ENCODE assay signal across 8 cellular contexts in genomic region chr12:42372154-42372791, GRCh38. TPM values are rescaled to one million over a fixed set of nuclear protein-coding genes. Genes with fewer than 3 reads are reported as not detected.
DNase-seq lines count a peak whose midpoint lies in the region; ATAC-seq, FAIRE-seq and TF ChIP-seq lines count a peak whose summit lies in the region.

No MANE protein-coding gene starts in this region.

- H3K79me2 ChIP-seq in GM12878 (ENCODE audit: control insufficient read depth, insufficient read depth, low read length) = peaks cover 1% of the 10 kb centered on the region

- no peaks in the 10 kb centered on the region for H3K27me3 Mint-ChIP-seq in activated T-cell treated with anti-CD3 and anti-CD28 coated beads, Interleukin-2, amount 50 U/mL, for 4 hours (ENCODE audit: low read depth)
- no peaks in the 10 kb centered on the region for H3K27me3 Mint-ChIP-seq in immature natural killer cell (ENCODE audit: low read depth in 3 of 3)

- H3K4me1 Mint-ChIP-seq in activated T-cell treated with anti-CD3 and anti-CD28 coated beads, Interleukin-2, amount 50 U/mL, for 4 hours (ENCODE audit: low read depth) = peaks cover 10% of the 10 kb centered on the region
- peaks cover 0 to 1% of the 10 kb centered on the region in 2 donors for H3K4me1 Mint-ChIP-seq in immature natural killer cell

- H3K36me3 ChIP-seq in GM12878 (ENCODE audit: control insufficient read depth in 2 of 2, insufficient read depth in 2 of 2, low read length in 1 of 2) = peaks cover 0 to 13% of the 10 kb centered on the region in 2 experiments

- no peaks in the 10 kb centered on the region for H3K27me3 ChIP-seq in GM12878 (replicated peaks in 1 of 2; ENCODE audit: control insufficient read depth in 2 of 2, insufficient read depth in 2 of 2, low read length in 1 of 2)

- TF ChIP-seq EP300 in GM12878 (IDR thresholded peaks at IDR 0.05; ENCODE audit: borderline replicate concordance in 1 of 2, control insufficient read depth in 1 of 2, low read depth in 2 of 2, low read length in 2 of 2) = no peak

- no peaks in the 10 kb centered on the region for H4K20me1 ChIP-seq in GM12878 (ENCODE audit: control insufficient read depth, insufficient read depth)

- in situ Hi-C loops in GM12878 (cut with MboI) = loop anchor here (25.0 kb wide), 1 partner anchor 1110 kb away; no protein-coding TSS in a partner anchor

- H3K4me1 ChIP-seq in GM12878 (ENCODE audit: control insufficient read depth, insufficient read depth, low read length) = peaks cover 4% of the 10 kb centered on the region

- CTCF ChIA-PET in GM12878 (lab: Yijun Ruan, JAX) = interaction anchor here (0.6 to 8.1 kb wide), 71 partner anchors 9 to 1426 kb away, joined by 3 to 80 read pairs (median 5); partner anchors contain the start of genes PPHLN1 and ZCRB1

- H3K27ac Mint-ChIP-seq in immature natural killer cell = peak overlapping the region in 1 of 6 donors; percentile 17

- peak; percentile 70 to 89 for ATAC-seq in activated T-cell treated with anti-CD3 and anti-CD28 coated beads, Interleukin-2, amount 50 U/mL, for 4 hours
- peak; percentile 90 for ATAC-seq in GM21515 (IDR thresholded peaks at IDR 0.05; ENCODE audit: unreplicated experiment)
- peak; percentile 85 for ATAC-seq in HG03571 (IDR thresholded peaks at IDR 0.05; ENCODE audit: unreplicated experiment)
- ATAC-seq in GM12878 = peak; percentile 99

- TF ChIP-seq RAD21 in GM12878 (IDR thresholded peaks at IDR 0.05; ENCODE audit: insufficient read depth, low read depth, low read length) = peak; percentile 96

- H3K27ac ChIP-seq in GM12878 (ENCODE audit: control insufficient read depth, insufficient read depth) = no peak overlapping the region

- no peaks in the 10 kb centered on the region for H3K9me3 Mint-ChIP-seq in activated T-cell treated with anti-CD3 and anti-CD28 coated beads, Interleukin-2, amount 50 U/mL, for 4 hours
- no peaks in the 10 kb centered on the region for H3K9me3 Mint-ChIP-seq in immature natural killer cell

- H3K4me2 ChIP-seq in GM12878 (ENCODE audit: control insufficient read depth, insufficient read depth) = no peak overlapping the region

- peak; percentile 71 to 86 (median 83) for TF ChIP-seq CTCF in GM12878 (IDR thresholded peaks at IDR 0.05 in 2 of 3, conservative IDR thresholded peaks at IDR 0.05 in 1 of 3; ENCODE audit: control insufficient read depth in 2 of 3, extremely low read depth in 1 of 3, insufficient read depth in 1 of 3, low read depth in 3 of 3, low read length in 3 of 3)

- no peak overlapping the region for H3K4me3 ChIP-seq in GM12878

- no peak for DNase-seq in activated T-cell treated with anti-CD3 and anti-CD28 coated beads, Interleukin-2, amount 50 U/mL, for 4 hours
- DNase-seq in activated T-cell treated with anti-CD3 and anti-CD28 coated beads for 4 hours = no peak
- peak; percentile 20 to 64 for DNase-seq in NCI-H526 (lab: John Stamatoyannopoulos, UW)
- DNase-seq in GM12878 (ENCODE audit: low read depth, low spot score) = peak; percentile 49
- peak; percentile 21 to 47 (median 41) for DNase-seq in immature natural killer cell
- DNase-seq in superior temporal gyrus (ENCODE audit: extremely low spot score) = peak; percentile 85

- H3K9me3 ChIP-seq in GM12878 (replicated peaks; ENCODE audit: control insufficient read depth, insufficient read depth, low read length) = no peaks in the 10 kb centered on the region

- POLR2A ChIA-PET in GM12878 (lab: Charles Lee) = interaction anchor here (0.6 to 1.3 kb wide), 4 partner anchors 9 to 130 kb away, joined by 3 to 4 read pairs (median 4); no protein-coding TSS in a partner anchor

- no peak for TF ChIP-seq POLR2A in GM12878 (IDR thresholded peaks at IDR 0.05; ENCODE audit: low read depth, low read length)

- no peak overlapping the region for H2AFZ ChIP-seq in GM12878 (ENCODE audit: control insufficient read depth, low read depth, low read length)

- SMC1A ChIA-PET in GM12878 (lab: Charles Lee; ENCODE audit: uncharacterized antibody, unreplicated experiment) = interaction anchor here (0.6 to 3.6 kb wide), 33 partner anchors 10 to 1108 kb away, joined by 3 to 18 read pairs (median 5); no protein-coding TSS in a partner anchor

- BruUV-seq in GM12878 (replicated peaks; lab: Mats Ljungman, UMichigan) = no TSS peak

- peak; percentile 95 for FAIRE-seq in GM12878 (lab: Jason Lieb, UNC)

- RAD21 ChIA-PET in GM12878 (lab: Charles Lee; ENCODE audit: unreplicated experiment) = interaction anchor here (0.5 to 2.5 kb wide), 32 partner anchors 12 to 1427 kb away, joined by 3 to 12 read pairs (median 4); no protein-coding TSS in a partner anchor

- WGBS in GM12878 (ENCODE audit: insufficient coverage, insufficient replicate concordance, low lambda C conversion rate, missing lambda C conversion rate) = 96% methylated on average over 2 of the region's 2 CpGs

- no peak overlapping the region for H3K9ac ChIP-seq in GM12878 (ENCODE audit: control insufficient read depth, insufficient read depth, low read length)

- no peak overlapping the region for H3K4me3 Mint-ChIP-seq in activated T-cell treated with anti-CD3 and anti-CD28 coated beads, Interleukin-2, amount 50 U/mL, for 4 hours
- no peak overlapping the region for H3K4me3 Mint-ChIP-seq in immature natural killer cell

- H3K36me3 Mint-ChIP-seq in activated T-cell treated with anti-CD3 and anti-CD28 coated beads, Interleukin-2, amount 50 U/mL, for 4 hours (ENCODE audit: insufficient read depth) = peaks cover 6% of the 10 kb centered on the region
- H3K36me3 Mint-ChIP-seq in immature natural killer cell = peaks cover 3 to 9% (median 5%) of the 10 kb centered on the region in 3 donors

- intact Hi-C loops in GM12878 (cut with micrococcal nuclease; ENCODE audit: unreplicated experiment) = loop anchor here (1.0 to 10.0 kb wide), 7 partner anchors 40 to 1425 kb away; no protein-coding TSS in a partner anchor

TF ChIP-seq in GM12878, 131 proteins besides CTCF, POLR2A, EP300 and RAD21 (continues in another document):
- TF ChIP-seq FOXK2 (IDR thresholded peaks at IDR 0.05) (no peak), POU2F2 (IDR thresholded peaks at IDR 0.05; ENCODE audit: borderline replicate concordance, low read depth, low read length) (0 out of 3 replicates have a peak, but pooled peaks have one; percentile 20), SMC3 (IDR thresholded peaks at IDR 0.05; ENCODE audit: borderline replicate concordance, low read length) (peak; percentile 87)
- TF ChIP-seq, protein P1, sequence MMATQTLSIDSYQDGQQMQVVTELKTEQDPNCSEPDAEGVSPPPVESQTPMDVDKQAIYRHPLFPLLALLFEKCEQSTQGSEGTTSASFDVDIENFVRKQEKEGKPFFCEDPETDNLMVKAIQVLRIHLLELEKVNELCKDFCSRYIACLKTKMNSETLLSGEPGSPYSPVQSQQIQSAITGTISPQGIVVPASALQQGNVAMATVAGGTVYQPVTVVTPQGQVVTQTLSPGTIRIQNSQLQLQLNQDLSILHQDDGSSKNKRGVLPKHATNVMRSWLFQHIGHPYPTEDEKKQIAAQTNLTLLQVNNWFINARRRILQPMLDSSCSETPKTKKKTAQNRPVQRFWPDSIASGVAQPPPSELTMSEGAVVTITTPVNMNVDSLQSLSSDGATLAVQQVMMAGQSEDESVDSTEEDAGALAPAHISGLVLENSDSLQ (IDR thresholded peaks at IDR 0.05) = 0 out of 2 replicates have a peak, but pooled peaks have one; percentile 28

RNA-seq across cellular contexts. Expression of gene PPHLN1, which starts 46.3 kb away (rescaled TPM):
- 10 to 100 TPM; 71.3 to 75.0 (median 75.0) TPM for total RNA-seq in activated T-cell treated with anti-CD3 and anti-CD28 coated beads, Interleukin-2, amount 50 U/mL, for 4 hours
- total RNA-seq in GM12878 (2013; cell fraction: nucleolus; rRNA removed) = 276 and 279 TPM in 2 replicates
- total RNA-seq in GM12878 (2014; rRNA removed) = 73.7 and 85.3 TPM in 2 replicates
- total RNA-seq in GM12878 (2014; rRNA removed; fragmentation: Illumina TruSeq; extraction: Trizol) = 87.8 and 91.2 TPM in 2 replicates
- 68.2 and 73.6 TPM in 2 replicates for total RNA-seq in GM12878 (2021)
- polyA plus RNA-seq in GM12878 (2011; ENCODE audit: low read depth) = 51.4 TPM
- 93.0 and 124 TPM in 2 replicates for polyA plus RNA-seq in GM12878 (2011; rRNA removed)
- 32.0 and 34.9 TPM in 2 replicates for polyA plus RNA-seq in GM12878 (2011; cell fraction: cytosol; rRNA removed)
- polyA plus RNA-seq in GM12878 (2011; cell fraction: nucleus; rRNA removed) = 99.6 and 125 TPM in 2 replicates
- polyA plus RNA-seq in GM12878 (2012) = 55.7 and 56.8 TPM in 2 replicates
- 104 and 122 TPM in 2 replicates for polyA plus RNA-seq in GM12878 (2014; fragmentation: Illumina TruSeq; extraction: Trizol)
- 100 to 1,000 TPM; 117 TPM for polyA plus RNA-seq in GM12878 (2014; fragmentation: Nextera tagmentation; extraction: Ambion mirVana)
- polyA plus RNA-seq in GM12878 (2014; rRNA removed) = 74.7 and 76.8 TPM in 2 replicates
- 10 to 100 TPM; 91.0 to 97.6 TPM for polyA plus RNA-seq in GM12878 (2016; fragmentation: Nextera tagmentation; extraction: Ambion mirVana)
- polyA minus RNA-seq in GM12878 (2011; rRNA and poly(A)+ RNA removed) = 43.7 and 61.2 TPM in 2 replicates
- polyA minus RNA-seq in GM12878 (2011; cell fraction: cytosol; rRNA and poly(A)+ RNA removed) = 18.3 and 22.6 TPM in 2 replicates
- polyA minus RNA-seq in GM12878 (2011; cell fraction: nucleus; rRNA and poly(A)+ RNA removed) = 47.0 and 101 TPM in 2 replicates
- 100 to 1,000 TPM; 106 to 116 (median 107) TPM for polyA plus RNA-seq in immature natural killer cell

RNA-seq across cellular contexts. Expression of gene ZCRB1, which starts 46.4 kb away (rescaled TPM):
- total RNA-seq in activated T-cell treated with anti-CD3 and anti-CD28 coated beads, Interleukin-2, amount 50 U/mL, for 4 hours = 10 to 100 TPM; 45.4 to 62.9 (median 52.6) TPM
- 19.6 and 20.4 TPM in 2 replicates for total RNA-seq in GM12878 (2013; cell fraction: nucleolus; rRNA removed)
- total RNA-seq in GM12878 (2014; rRNA removed) = 44.0 and 46.4 TPM in 2 replicates
- total RNA-seq in GM12878 (2014; rRNA removed; fragmentation: Illumina TruSeq; extraction: Trizol) = 80.5 and 87.0 TPM in 2 replicates
- 58.4 and 65.4 TPM in 2 replicates for total RNA-seq in GM12878 (2021)
- 21.6 TPM for polyA plus RNA-seq in GM12878 (2011; ENCODE audit: low read depth)
- polyA plus RNA-seq in GM12878 (2011; rRNA removed) = 49.9 and 76.4 TPM in 2 replicates
- polyA plus RNA-seq in GM12878 (2011; cell fraction: cytosol; rRNA removed) = 16.7 and 31.2 TPM in 2 replicates
- polyA plus RNA-seq in GM12878 (2011; cell fraction: nucleus; rRNA removed) = 17.5 and 26.0 TPM in 2 replicates
- polyA plus RNA-seq in GM12878 (2012) = 58.5 and 80.5 TPM in 2 replicates
- polyA plus RNA-seq in GM12878 (2014; fragmentation: Illumina TruSeq; extraction: Trizol) = 127 and 163 TPM in 2 replicates
- 100 to 1,000 TPM in 1 of 2 experiments, 10 to 100 TPM in 1; 90.1 to 102 TPM for polyA plus RNA-seq in GM12878 (2014; fragmentation: Nextera tagmentation; extraction: Ambion mirVana)
- 35.3 and 43.3 TPM in 2 replicates for polyA plus RNA-seq in GM12878 (2014; rRNA removed)
- 100 to 1,000 TPM; 171 to 178 TPM for polyA plus RNA-seq in GM12878 (2016; fragmentation: Nextera tagmentation; extraction: Ambion mirVana)
- 17.6 and 22.3 TPM in 2 replicates for polyA minus RNA-seq in GM12878 (2011; rRNA and poly(A)+ RNA removed)
- polyA minus RNA-seq in GM12878 (2011; cell fraction: cytosol; rRNA and poly(A)+ RNA removed) = 12.7 and 18.6 TPM in 2 replicates
- 21.4 and 24.2 TPM in 2 replicates for polyA minus RNA-seq in GM12878 (2011; cell fraction: nucleus; rRNA and poly(A)+ RNA removed)
- polyA plus RNA-seq in immature natural killer cell = 10 to 100 TPM; 57.2 to 98.5 (median 91.3) TPM

Comparison
In these comparisons a context has a peak if more than half of its experiments do, and no peak if none do; other contexts are left out.
1. DNase-seq: peak in NCI-H526 (2 of 2), GM12878 (single experiment), immature natural killer cell (3 of 3) and superior temporal gyrus (single experiment); none in activated T-cell treated with anti-CD3 and anti-CD28 coated beads, Interleukin-2, amount 50 U/mL, for 4 hours (single experiment) and activated T-cell treated with anti-CD3 and anti-CD28 coated beads for 4 hours (single experiment).
2. Peak in every context shown above with its lines, with median percentiles within 50 percentile points of each other: ATAC-seq.